7 cellular contexts compared by ENCODE assay signal in the genomic region with DNA sequence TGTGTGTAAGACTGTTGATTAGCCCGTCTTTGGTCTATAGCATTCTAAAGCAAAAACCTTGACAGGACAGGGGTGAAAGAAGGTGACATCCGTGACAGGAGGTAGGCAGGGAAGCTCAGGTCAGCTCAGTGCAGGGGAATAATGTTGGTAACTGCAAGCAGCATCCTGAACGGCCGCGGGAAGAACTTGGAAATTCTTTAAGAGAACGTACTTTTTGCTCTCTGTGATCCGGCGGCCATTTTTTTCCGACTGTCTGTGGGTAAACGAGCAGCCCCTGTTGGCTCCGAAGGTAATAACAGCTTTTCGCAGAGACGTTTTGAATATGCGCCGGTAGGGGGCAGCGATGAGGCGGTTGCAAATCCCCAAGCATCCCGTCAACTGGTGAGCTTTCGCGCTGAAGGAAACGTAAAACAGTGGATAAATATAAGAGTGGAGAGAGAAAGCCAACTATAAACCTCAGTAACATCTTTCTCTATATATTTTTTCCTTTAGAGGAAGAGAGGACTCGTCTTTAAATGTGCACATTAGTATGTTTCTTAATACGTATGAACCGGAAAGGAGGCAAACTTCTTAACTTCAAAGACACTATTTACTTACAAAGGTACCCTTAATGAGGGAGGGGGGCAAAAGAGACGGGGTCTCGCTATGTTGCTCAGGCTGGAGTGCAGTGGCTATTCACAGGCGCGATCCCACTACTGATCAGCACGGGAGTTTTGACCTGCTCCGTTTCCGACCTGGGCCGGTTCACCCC.
DNase-seq lines count a peak whose midpoint lies in the region; ATAC-seq and TF ChIP-seq lines count a peak whose summit lies in the region.

No MANE protein-coding gene starts in this region.

- H3K27ac ChIP-seq in layer of hippocampus (ENCODE audit: low read depth, low read length) = peak overlapping the region; percentile 98

- no peak for TF ChIP-seq POLR2A in GM18505 (IDR thresholded peaks at IDR 0.05; ENCODE audit: borderline replicate concordance, extremely low read depth, insufficient read depth, insufficient read length)

- peak; percentile 84 to 89 for DNase-seq in NCI-H446 (lab: John Stamatoyannopoulos, UW)
- peak; percentile 85 for DNase-seq in activated CD4-positive, CD25-positive, alpha-beta regulatory T cell treated with anti-CD3 and anti-CD28 coated beads, Interleukin-2, amount 50 U/mL, for 72 hours
- peak; percentile 94 for DNase-seq in choroid plexus epithelial cell (ENCODE audit: low read depth)
- peak; percentile 77 to 78 for DNase-seq in stimulated activated CD4-positive, alpha-beta T cell treated with anti-CD3 and anti-CD28 coated beads, Interleukin-15, amount 100 ng/mL, for 48 hours (ENCODE audit: low read depth in 2 of 2)

- ATAC-seq in GM18505 (IDR thresholded peaks at IDR 0.05; ENCODE audit: unreplicated experiment) = peak; percentile 20
- peak; percentile 11 for ATAC-seq in HG03175 (IDR thresholded peaks at IDR 0.05; ENCODE audit: unreplicated experiment)

- H3K4me3 ChIP-seq in choroid plexus epithelial cell (ENCODE audit: low read depth, low read length) = peak overlapping the region; percentile 75

- H3K27me3 ChIP-seq in layer of hippocampus (ENCODE audit: control insufficient read depth, insufficient read depth, low read length) = no peaks in the 10 kb centered on the region

- TF ChIP-seq CTCF in choroid plexus epithelial cell (conservative IDR thresholded peaks at IDR 0.05; ENCODE audit: low read depth, low read length) = peak; percentile 100

Comparison
In these comparisons a context has a peak if more than half of its experiments do, and no peak if none do; other contexts are left out.
1. Peak in every context shown above with its lines: DNase-seq, ATAC-seq, H3K4me3 ChIP-seq and H3K27ac ChIP-seq.